Comparison of ENCODE assay signal across 8 cellular contexts in genomic region chr5:163509288-163510040, GRCh38. TPM values are rescaled to one million over a fixed set of nuclear protein-coding genes. Genes with fewer than 3 reads are reported as not detected.
DNase-seq lines count a peak whose midpoint lies in the region; ATAC-seq and TF ChIP-seq lines count a peak whose summit lies in the region.

No MANE protein-coding gene starts in this region.

- no peaks in the 10 kb centered on the region for H3K9me3 Mint-ChIP-seq in Calu3 (ENCODE audit: low read depth, unreplicated experiment)
- H3K9me3 Mint-ChIP-seq in natural killer cell treated with Interleukin-12 subunit alpha and Interleukin-12 subunit beta and Interleukin-15 and Interleukin-18, amount 100 ng/mL, for 72 hours, result no peaks in the 10 kb centered on the region

- TF ChIP-seq CTCF in Calu3 (IDR thresholded peaks at IDR 0.05; ENCODE audit: unreplicated experiment), result no peak

- intact Hi-C loops in Calu3 (cut with micrococcal nuclease; ENCODE audit: unreplicated experiment), result no loop called here

- H3K4me1 Mint-ChIP-seq in Calu3 (ENCODE audit: low read depth, unreplicated experiment), result peaks cover 21% of the 10 kb centered on the region
- H3K4me1 Mint-ChIP-seq in natural killer cell treated with Interleukin-12 subunit alpha and Interleukin-12 subunit beta and Interleukin-15 and Interleukin-18, amount 100 ng/mL, for 72 hours (ENCODE audit: low read depth in 2 of 2), result peaks cover 48 to 55% of the 10 kb centered on the region in 2 donors

- CTCF ChIA-PET in Calu3 (lab: Charles Lee), result no interaction called here

- peak overlapping the region; percentile 98 for H3K4me3 Mint-ChIP-seq in Calu3 (ENCODE audit: low read depth, unreplicated experiment)
- peak overlapping the region; percentile 92 for H3K4me3 Mint-ChIP-seq in natural killer cell treated with Interleukin-12 subunit alpha and Interleukin-12 subunit beta and Interleukin-15 and Interleukin-18, amount 100 ng/mL, for 72 hours

- H3K27ac Mint-ChIP-seq in Calu3 (ENCODE audit: unreplicated experiment), result peak overlapping the region; percentile 81
- H3K27ac Mint-ChIP-seq in natural killer cell treated with Interleukin-12 subunit alpha and Interleukin-12 subunit beta and Interleukin-15 and Interleukin-18, amount 100 ng/mL, for 72 hours, result peak overlapping the region; percentile 93 to 100

- no TSS peak for BruUV-seq in Calu3 (replicated peaks; lab: Mats Ljungman, UMichigan)

- no peaks in the 10 kb centered on the region for H3K27me3 Mint-ChIP-seq in Calu3 (ENCODE audit: unreplicated experiment)
- no peaks in the 10 kb centered on the region for H3K27me3 Mint-ChIP-seq in natural killer cell treated with Interleukin-12 subunit alpha and Interleukin-12 subunit beta and Interleukin-15 and Interleukin-18, amount 100 ng/mL, for 72 hours

- no peak for ATAC-seq in natural killer cell treated with Interleukin-12 subunit alpha and Interleukin-12 subunit beta and Interleukin-15 and Interleukin-18, amount 100 ng/mL, for 72 hours
- ATAC-seq in GM18505 (IDR thresholded peaks at IDR 0.05; ENCODE audit: unreplicated experiment), result no peak

- DNase-seq in Calu3, result peak; percentile 26
- DNase-seq in NCI-H69 (lab: John Stamatoyannopoulos, UW), result peak; percentile 74
- peak; percentile 59 for DNase-seq in dermis blood vessel endothelial cell
- no peak for DNase-seq in natural killer cell treated with Interleukin-12 subunit alpha and Interleukin-12 subunit beta and Interleukin-15 and Interleukin-18, amount 100 ng/mL, for 72 hours (ENCODE audit: low spot score)
- no peak for DNase-seq in NCI-H524 treated with DMSO at 0.1 percent for 48 hours (lab: John Stamatoyannopoulos, UW)
- no peak for DNase-seq in HK-2 (ENCODE audit: unreplicated experiment)
- no peak for DNase-seq in NCI-H2081 treated with DMSO at 0.1 percent for 48 hours (lab: John Stamatoyannopoulos, UW)

- TF ChIP-seq POLR2A in GM18505 (IDR thresholded peaks at IDR 0.05; ENCODE audit: borderline replicate concordance, extremely low read depth, insufficient read depth, insufficient read length), result no peak

- peaks cover 48% of the 10 kb centered on the region for H3K36me3 Mint-ChIP-seq in Calu3 (ENCODE audit: insufficient read depth, unreplicated experiment)
- no peaks in the 10 kb centered on the region for H3K36me3 Mint-ChIP-seq in natural killer cell treated with Interleukin-12 subunit alpha and Interleukin-12 subunit beta and Interleukin-15 and Interleukin-18, amount 100 ng/mL, for 72 hours

RNA-seq across cellular contexts. Expression of gene MAT2B, which starts 4.0 kb away (rescaled TPM):
- 81.6 and 85.5 TPM in 2 replicates for total RNA-seq in Calu3 (2022)
- 89.9 and 107 TPM in 2 replicates for total RNA-seq in dermis blood vessel endothelial cell
- total RNA-seq in natural killer cell treated with Interleukin-12 subunit alpha and Interleukin-12 subunit beta and Interleukin-15 and Interleukin-18, amount 100 ng/mL, for 72 hours, result 10 to 100 TPM; 35.5 to 86.1 TPM

RNA-seq across cellular contexts. Expression of gene HMMR, which starts 49.0 kb away (rescaled TPM):
- total RNA-seq in Calu3 (2022) (52.7 and 54.3 TPM in 2 replicates), dermis blood vessel endothelial cell (16.2 and 60.2 TPM in 2 replicates)
- total RNA-seq in natural killer cell treated with Interleukin-12 subunit alpha and Interleukin-12 subunit beta and Interleukin-15 and Interleukin-18, amount 100 ng/mL, for 72 hours, result 10 to 100 TPM; 31.4 to 44.3 TPM

RNA-seq across cellular contexts. Expression of gene NUDCD2, which starts 49.6 kb away (rescaled TPM):
- 36.5 and 44.9 TPM in 2 replicates for total RNA-seq in Calu3 (2022)
- total RNA-seq in dermis blood vessel endothelial cell, result 2.9 and 7.6 TPM in 2 replicates
- 10 to 100 TPM; 25.4 to 43.3 TPM for total RNA-seq in natural killer cell treated with Interleukin-12 subunit alpha and Interleukin-12 subunit beta and Interleukin-15 and Interleukin-18, amount 100 ng/mL, for 72 hours

Comparison
In these comparisons a context has a peak if more than half of its experiments do, and no peak if none do; other contexts are left out.
1. DNase-seq: peak in Calu3 (single experiment), NCI-H69 (single experiment) and dermis blood vessel endothelial cell (single experiment); none in natural killer cell treated with Interleukin-12 subunit alpha and Interleukin-12 subunit beta and Interleukin-15 and Interleukin-18, amount 100 ng/mL, for 72 hours (single experiment), NCI-H524 treated with DMSO at 0.1 percent for 48 hours (single experiment), HK-2 (single experiment) and NCI-H2081 treated with DMSO at 0.1 percent for 48 hours (single experiment).